ENCODE assay signal across 1 cellular context in genomic region chr10:28532509-28533314, GRCh38.
TF ChIP-seq lines count a peak whose summit lies in the region.

Gene WAC, plus strand, starts transcription at chr10:28533118. Its CDS starts 462 bp downstream, at chr10:28533580.

TF ChIP-seq in HepG2, 621 proteins besides CTCF, POLR2A, EP300 and RAD21 (continued from another document):
- TF ChIP-seq ZBTB14 (CRISPR knock-in tag; IDR thresholded peaks at IDR 0.05) (no peak), ZNF275 (CRISPR knock-in tag; IDR thresholded peaks at IDR 0.05; ENCODE audit: borderline replicate concordance) (peak; percentile 89; the same call in 1 of the 2 replicates), TRAFD1 (CRISPR knock-in tag; IDR thresholded peaks at IDR 0.05; ENCODE audit: borderline replicate concordance) (no peak; the same call in 1 of the 2 replicates), MXD4 (CRISPR knock-in tag; IDR thresholded peaks at IDR 0.05) (peak; percentile 67)
